24 cellular contexts compared by ENCODE assay signal in the genomic region with DNA sequence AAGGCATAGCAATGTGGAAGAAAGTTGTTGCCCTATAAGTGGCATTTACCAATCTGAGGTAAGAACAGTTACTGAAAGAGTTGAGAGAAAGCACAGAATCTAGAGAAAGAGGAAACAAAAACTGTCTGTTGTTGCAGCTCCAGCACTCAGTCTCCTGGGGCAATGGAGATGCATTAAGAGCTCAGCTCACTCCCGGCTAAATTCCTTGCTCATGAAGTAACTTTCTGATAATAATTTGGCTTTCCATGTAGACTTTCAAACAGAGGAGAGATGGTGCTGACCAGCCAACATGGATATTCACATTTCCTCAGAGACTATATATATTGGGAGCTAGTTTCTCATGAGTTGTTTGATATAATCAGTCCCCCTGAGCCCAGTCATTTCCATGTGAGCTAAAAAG.
DNase-seq lines count a peak whose midpoint lies in the region; ATAC-seq and TF ChIP-seq lines count a peak whose summit lies in the region.
"Had no signal": no experiment of that assay in that cellular context is flagged by ENCODE, and none has a peak within 500 bp of the region (broad histone marks: within the 10 kb centered on the region; RNA-seq: fewer than 3 reads in every experiment).

No MANE protein-coding gene starts in this region.

- no peak overlapping the region for H2AFZ ChIP-seq in SK-N-SH (ENCODE audit: low read depth)

- H3F3A ChIP-seq in SK-N-SH (replicated peaks; ENCODE audit: insufficient read depth), result peaks cover 6% of the 10 kb centered on the region

- H4K20me1 ChIP-seq in SK-N-SH (ENCODE audit: insufficient read depth), result no peaks in the 10 kb centered on the region

- ATAC-seq in SK-N-SH treated with all-trans-retinoic acid at 6 μM for 48 hours, result peak; percentile 37; the same call in 1 of the 3 replicates
- ATAC-seq: gastroesophageal sphincter, GM12878 had no signal

- no peak overlapping the region for H3K27ac Mint-ChIP-seq in MCF 10A (ENCODE audit: low read depth, unreplicated experiment)
- H3K27ac Mint-ChIP-seq: activated naive CD4-positive, alpha-beta T cell treated with anti-CD3 and anti-CD28 coated beads, Interleukin-2, amount 10 ng/mL, durations not matched to agents 7 days and 5 days; CD4-positive, alpha-beta memory T cell; immature natural killer cell; T-helper 1 cell treated with Interleukin-12 subunit alpha and Interleukin-12 subunit beta and Interleukin-4 antibody, amounts not matched to agents 30 μg/mL and 1 μg/mL, for 36 hours had no signal

- TF ChIP-seq CTCF in SK-N-SH (IDR thresholded peaks at IDR 0.05) (no peak), cardiac fibroblast (IDR thresholded peaks at IDR 0.05; ENCODE audit: low read depth, low read length) (no peak), left ventricle myocardium inferior (IDR thresholded peaks at IDR 0.05; ENCODE audit: borderline replicate concordance) (no peak), adrenal gland (IDR thresholded peaks at IDR 0.05) (no peak), MCF 10A (IDR thresholded peaks at IDR 0.05; ENCODE audit: unreplicated experiment) (no peak)

- H3K4me3 ChIP-seq in SK-N-SH (ENCODE audit: low read depth in 2 of 2, low read length in 1 of 2) (no peak overlapping the region), cardiac fibroblast (replicated peaks in 1 of 2; ENCODE audit: low read depth in 2 of 2, low read length in 2 of 2) (no peak overlapping the region), left ventricle myocardium inferior (no peak overlapping the region), subcutaneous abdominal adipose tissue (ENCODE audit: low read depth in 1 of 5, low read length in 5 of 5) (no peak overlapping the region), adrenal gland (no peak overlapping the region)
- H3K4me3 ChIP-seq: breast epithelium, gastroesophageal sphincter, GM12878, Peyer's patch had no signal

- BruUV-seq in MCF 10A (replicated peaks; lab: Mats Ljungman, UMichigan), result no TSS peak

- CTCF ChIA-PET in SK-N-SH (lab: Yijun Ruan, JAX), result interaction anchor here (1.4 kb wide), 1 partner anchor 35 kb away, joined by 3 read pairs; no protein-coding TSS in a partner anchor
- CTCF ChIA-PET in MCF 10A (lab: Yijun Ruan, JAX), result interaction anchor here (1.3 kb wide), 1 partner anchor 101 kb away, joined by 3 read pairs; no protein-coding TSS in a partner anchor

- DNase-seq in SK-N-SH (no peak), cardiac fibroblast (ENCODE audit: low read depth in 2 of 2) (peak; percentile 60 to 74), left ventricle myocardium inferior (no peak), adrenal gland (no peak), SW480 (ENCODE audit: low spot score) (no peak), MCF 10A (ENCODE audit: unreplicated experiment) (no peak)
- DNase-seq: activated naive CD4-positive, alpha-beta T cell treated with anti-CD3 and anti-CD28 coated beads, Interleukin-2, amount 10 ng/mL, durations not matched to agents 7 days and 5 days; activated T-cell treated with anti-CD3 and anti-CD28 coated beads for 4 hours; CD4-positive, alpha-beta memory T cell; effector memory CD4-positive, alpha-beta T cell; immature natural killer cell; mesendoderm; MM.1S; NCI-H2029 treated with DMSO at 0.1 percent for 48 hours; nucleus accumbens; Peyer's patch; small intestine; stimulated activated naive CD4-positive, alpha-beta T cell treated with Interleukin-2 at 50 U/mL for 16 hours had no signal

- POLR2A ChIA-PET in SK-N-SH (lab: Yijun Ruan, JAX), result no interaction called here
- POLR2A ChIA-PET in MCF 10A (lab: Yijun Ruan, JAX), result interaction anchor here (0.5 to 1.2 kb wide), 2 partner anchors 12 to 41 kb away, joined by 3 to 4 read pairs; no protein-coding TSS in a partner anchor

- 50% methylated on average over 1 of the region's 1 CpG for WGBS in SK-N-SH (ENCODE audit: low lambda C conversion rate)
- 47 to 79% (median 67%) methylated on average over 1 of the region's 1 CpG for WGBS in adrenal gland, 4 donors

- no peaks in the 10 kb centered on the region for H3K79me2 ChIP-seq in SK-N-SH (ENCODE audit: insufficient read depth)

- H3K36me3 ChIP-seq in SK-N-SH (replicated peaks in 1 of 2; ENCODE audit: control insufficient read depth in 1 of 2, insufficient read depth in 2 of 2, low read length in 1 of 2) (no peaks in the 10 kb centered on the region), left ventricle myocardium inferior (no peaks in the 10 kb centered on the region), subcutaneous abdominal adipose tissue (ENCODE audit: control insufficient read depth in 5 of 5, insufficient read depth in 5 of 5, low read length in 5 of 5) (no peaks in the 10 kb centered on the region), adrenal gland (replicated peaks in 1 of 2) (no peaks in the 10 kb centered on the region)
- H3K36me3 ChIP-seq: breast epithelium, gastroesophageal sphincter, Peyer's patch had no signal

- peaks cover 0 to 2% of the 10 kb centered on the region in 2 experiments; a peak in 1 of 4 replicates for H3K4me1 ChIP-seq in SK-N-SH (ENCODE audit: control insufficient read depth in 1 of 2, insufficient read depth in 2 of 2, low read depth in 1 of 2, low read length in 1 of 2)
- H3K4me1 ChIP-seq in left ventricle myocardium inferior, result peaks cover 24% of the 10 kb centered on the region
- H3K4me1 ChIP-seq in subcutaneous abdominal adipose tissue (ENCODE audit: control insufficient read depth in 5 of 5, insufficient read depth in 5 of 5, low read length in 5 of 5), result peaks cover 0 to 9% (median 6%) of the 10 kb centered on the region in 5 donors
- H3K4me1 ChIP-seq in adrenal gland (replicated peaks in 1 of 2), result no peaks in the 10 kb centered on the region
- H3K4me1 ChIP-seq: breast epithelium, Peyer's patch had no signal

- H3K36me3 Mint-ChIP-seq in MCF 10A (ENCODE audit: insufficient read depth, unreplicated experiment), result no peaks in the 10 kb centered on the region
- H3K36me3 Mint-ChIP-seq: activated naive CD4-positive, alpha-beta T cell treated with anti-CD3 and anti-CD28 coated beads, Interleukin-2, amount 10 ng/mL, durations not matched to agents 7 days and 5 days; CD4-positive, alpha-beta memory T cell; immature natural killer cell had no signal

- no peaks in the 10 kb centered on the region for H3K9me2 ChIP-seq in SK-N-SH

- H3K9me3 Mint-ChIP-seq in MCF 10A (ENCODE audit: unreplicated experiment), result peaks cover 7% of the 10 kb centered on the region
- H3K9me3 Mint-ChIP-seq: activated naive CD4-positive, alpha-beta T cell treated with anti-CD3 and anti-CD28 coated beads, Interleukin-2, amount 10 ng/mL, durations not matched to agents 7 days and 5 days; immature natural killer cell; T-helper 1 cell treated with Interleukin-12 subunit alpha and Interleukin-12 subunit beta and Interleukin-4 antibody, amounts not matched to agents 30 μg/mL and 1 μg/mL, for 36 hours had no signal

- H3K27ac ChIP-seq in SK-N-SH (ENCODE audit: low read depth in 2 of 2, low read length in 1 of 2) (peak overlapping the region in 1 of 2 experiments; percentile 59; a peak in 1 of 4 replicates), left ventricle myocardium inferior (replicated peaks) (peak overlapping the region; percentile 51), subcutaneous abdominal adipose tissue (ENCODE audit: low read depth, low read length) (peak overlapping the region; percentile 18), adrenal gland (no peak overlapping the region)
- H3K27ac ChIP-seq: breast epithelium, gastroesophageal sphincter, Peyer's patch had no signal

- H3K4me3 Mint-ChIP-seq in MCF 10A (ENCODE audit: unreplicated experiment), result no peak overlapping the region
- H3K4me3 Mint-ChIP-seq: activated naive CD4-positive, alpha-beta T cell treated with anti-CD3 and anti-CD28 coated beads, Interleukin-2, amount 10 ng/mL, durations not matched to agents 7 days and 5 days; CD4-positive, alpha-beta memory T cell; immature natural killer cell; T-helper 1 cell treated with Interleukin-12 subunit alpha and Interleukin-12 subunit beta and Interleukin-4 antibody, amounts not matched to agents 30 μg/mL and 1 μg/mL, for 36 hours had no signal

- no peaks in the 10 kb centered on the region for H3K27me3 Mint-ChIP-seq in MCF 10A (ENCODE audit: insufficient read depth, unreplicated experiment)
- H3K27me3 Mint-ChIP-seq: activated naive CD4-positive, alpha-beta T cell treated with anti-CD3 and anti-CD28 coated beads, Interleukin-2, amount 10 ng/mL, durations not matched to agents 7 days and 5 days had no signal

- no peaks in the 10 kb centered on the region for H3K27me3 ChIP-seq in SK-N-SH (ENCODE audit: insufficient read depth)
- no peaks in the 10 kb centered on the region for H3K27me3 ChIP-seq in left ventricle myocardium inferior (ENCODE audit: low read depth)
- no peaks in the 10 kb centered on the region for H3K27me3 ChIP-seq in subcutaneous abdominal adipose tissue (ENCODE audit: control insufficient read depth in 5 of 5, insufficient read depth in 4 of 5, low read length in 5 of 5)
- H3K27me3 ChIP-seq in adrenal gland, result no peaks in the 10 kb centered on the region
- H3K27me3 ChIP-seq: breast epithelium, gastroesophageal sphincter, Peyer's patch had no signal

- intact Hi-C loops in left ventricle myocardium inferior (cut with micrococcal nuclease), result no loop called here
- intact Hi-C loops in adrenal gland (cut with DNase I), result no loop called here
- intact Hi-C loops in MCF 10A (cut with micrococcal nuclease), result no loop called here

- H3K9ac ChIP-seq in SK-N-SH (no peak overlapping the region), subcutaneous abdominal adipose tissue (ENCODE audit: low read length in 5 of 5) (no peak overlapping the region)

- TF ChIP-seq RAD21 in SK-N-SH (IDR thresholded peaks at IDR 0.05; ENCODE audit: low read length), result no peak

- no peak overlapping the region for H3K4me2 ChIP-seq in SK-N-SH

- no peaks in the 10 kb centered on the region for H3K4me1 Mint-ChIP-seq in MCF 10A (ENCODE audit: insufficient read depth, unreplicated experiment)
- H3K4me1 Mint-ChIP-seq: activated naive CD4-positive, alpha-beta T cell treated with anti-CD3 and anti-CD28 coated beads, Interleukin-2, amount 10 ng/mL, durations not matched to agents 7 days and 5 days; CD4-positive, alpha-beta memory T cell; immature natural killer cell had no signal

- H3K9me3 ChIP-seq in SK-N-SH (no peaks in the 10 kb centered on the region), left ventricle myocardium inferior (replicated peaks) (no peaks in the 10 kb centered on the region), subcutaneous abdominal adipose tissue (ENCODE audit: control insufficient read depth in 5 of 5, low read length in 5 of 5) (no peaks in the 10 kb centered on the region), adrenal gland (replicated peaks in 1 of 3) (no peaks in the 10 kb centered on the region)
- H3K9me3 ChIP-seq: breast epithelium, gastroesophageal sphincter, Peyer's patch had no signal

- no peak for TF ChIP-seq POLR2A in adrenal gland (IDR thresholded peaks at IDR 0.05)

- no peak for TF ChIP-seq EP300 in SK-N-SH (IDR thresholded peaks at IDR 0.05; ENCODE audit: borderline replicate concordance in 1 of 2, low read depth in 1 of 2, low read length in 1 of 2)

TF ChIP-seq in SK-N-SH treated with all-trans-retinoic acid at 6 μM for 48 hours, 23 proteins besides CTCF, POLR2A, EP300 and RAD21:
- no peak for TF ChIP-seq ARNTL (CRISPR knock-in tag; IDR thresholded peaks at IDR 0.05; ENCODE audit: borderline replicate concordance, low read depth)

TF ChIP-seq in SK-N-SH, 30 proteins besides CTCF, POLR2A, EP300 and RAD21 (continues in another document):
- no peak for TF ChIP-seq TAF1 (IDR thresholded peaks at IDR 0.05; ENCODE audit: borderline replicate concordance, low read depth, low read length)
- TF ChIP-seq CHD2 (IDR thresholded peaks at IDR 0.05; ENCODE audit: low read length, partially characterized antibody), result no peak

Comparison
In these comparisons a context has a peak if more than half of its experiments do, and no peak if none do; other contexts are left out.
1. DNase-seq: peak in cardiac fibroblast (2 of 2); none in SK-N-SH (single experiment), left ventricle myocardium inferior (single experiment), adrenal gland (0 of 7), SW480 (single experiment) and MCF 10A (single experiment).
2. H3K27ac ChIP-seq: peak in left ventricle myocardium inferior (single experiment) and subcutaneous abdominal adipose tissue (single experiment); none in adrenal gland (0 of 5).